In the genomic region with DNA sequence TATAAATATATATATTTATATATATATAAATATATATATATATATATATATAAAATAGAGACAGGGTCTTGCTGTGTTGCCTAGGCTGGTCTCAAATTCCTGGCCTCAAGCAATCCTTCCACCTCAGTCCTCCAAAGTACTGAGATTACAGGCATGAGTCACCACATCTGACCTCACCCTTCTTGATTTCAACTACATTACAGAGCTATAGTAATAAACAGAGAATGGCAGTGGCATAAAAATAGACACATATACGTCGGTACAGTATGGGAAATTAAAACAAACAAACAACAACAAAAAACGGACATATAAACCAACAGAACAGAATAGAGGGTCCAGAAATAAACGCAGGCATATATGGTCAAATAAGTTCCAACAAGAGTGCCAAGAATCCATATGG, we compare ENCODE assay signal across 14 cellular contexts.
"Had no signal": no experiment of that assay in that cellular context is flagged by ENCODE, and none has a peak within 500 bp of the region (broad histone marks: within the 10 kb centered on the region; RNA-seq: fewer than 3 reads in every experiment).

No MANE protein-coding gene starts in this region.

- H3K27me3 ChIP-seq: breast epithelium, sigmoid colon had no signal

- H3K36me3 ChIP-seq: breast epithelium, sigmoid colon had no signal

- DNase-seq: activated CD4-positive, alpha-beta T cell treated with anti-CD3 and anti-CD28 coated beads, Interleukin-2, amount 50 U/mL, for 48 hours; activated CD4-positive, CD25-positive, alpha-beta regulatory T cell treated with anti-CD3 and anti-CD28 coated beads, Interleukin-2, amount 50 U/mL, for 72 hours; activated CD8-positive, alpha-beta memory T cell treated with anti-CD3 and anti-CD28 coated beads, Interleukin-2, amount 10 ng/mL, durations not matched to agents 7 days and 5 days; activated effector memory CD4-positive, alpha-beta T cell treated with Interleukin-2 at 50 U/mL for 16 hours; activated T-cell treated with anti-CD3 and anti-CD28 coated beads, Interleukin-2, amount 50 U/mL, for 24 hours; amygdala; glutamatergic neuron; naive thymus-derived CD4-positive, alpha-beta T cell; nucleus accumbens; sigmoid colon; stimulated activated CD4-positive, alpha-beta T cell treated with anti-CD3 and anti-CD28 coated beads, Interleukin-2, amount 100 ng/mL, for 48 hours; stimulated activated naive CD4-positive, alpha-beta T cell treated with Interleukin-2 at 50 U/mL for 16 hours; T-helper 2 cell had no signal

- H3K9me3 ChIP-seq: sigmoid colon had no signal

- H3K4me3 ChIP-seq: breast epithelium, sigmoid colon had no signal

- ATAC-seq: activated CD8-positive, alpha-beta memory T cell treated with anti-CD3 and anti-CD28 coated beads, Interleukin-2, amount 10 ng/mL, durations not matched to agents 7 days and 5 days; naive thymus-derived CD4-positive, alpha-beta T cell had no signal

- H3K27ac ChIP-seq: breast epithelium, sigmoid colon had no signal

- H3K4me1 ChIP-seq: breast epithelium, sigmoid colon had no signal
